1 cellular context compared by ENCODE assay signal in the genomic region with DNA sequence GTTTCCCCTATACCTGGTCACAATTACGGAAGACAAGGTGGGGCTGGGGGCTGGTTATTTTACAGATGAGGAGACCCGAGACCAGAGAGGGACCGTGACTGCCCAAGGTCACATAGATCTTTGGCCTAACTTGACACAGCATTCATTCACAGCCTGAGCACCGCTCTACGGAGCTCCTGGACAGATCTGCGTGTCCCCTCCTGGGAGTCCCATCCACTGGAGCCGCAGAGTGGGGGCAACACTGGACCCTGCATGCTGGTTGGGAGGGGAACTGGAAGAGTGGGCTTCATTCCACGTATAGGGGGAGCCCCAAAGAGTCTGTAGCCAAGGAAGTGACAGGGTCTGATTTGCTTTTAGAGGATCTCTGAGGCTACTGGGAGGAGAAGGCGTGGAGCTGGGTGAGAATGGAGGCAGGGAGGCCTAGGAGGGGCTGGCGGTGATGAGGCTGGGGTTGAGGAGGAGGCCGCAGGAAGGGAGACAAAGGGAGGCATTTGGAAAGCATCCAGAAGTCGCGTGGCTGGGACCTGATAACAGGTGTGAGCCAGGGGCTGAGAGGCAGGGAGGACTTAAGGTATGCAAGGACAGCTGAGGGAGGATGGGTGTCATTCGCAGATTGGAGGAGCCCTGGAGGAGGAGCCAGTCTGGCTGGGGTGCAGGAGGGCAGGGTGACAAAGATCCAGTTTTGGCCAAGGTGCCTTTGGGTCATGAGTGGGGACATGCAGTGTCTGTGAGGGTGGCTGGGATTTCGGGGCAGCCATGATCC.
TF ChIP-seq lines count a peak whose summit lies in the region.

No MANE protein-coding gene starts in this region.

TF ChIP-seq in H1, 55 proteins besides CTCF, POLR2A, EP300 and RAD21:
- no peak for TF ChIP-seq CBX8 (IDR thresholded peaks at IDR 0.05; ENCODE audit: borderline replicate concordance, low read depth, low read length)
- TF ChIP-seq CHD2 (IDR thresholded peaks at IDR 0.05; ENCODE audit: low read length), result no peak
- no peak for TF ChIP-seq BRCA1 (IDR thresholded peaks at IDR 0.05; ENCODE audit: low read depth, low read length)
- TF ChIP-seq RXRA (IDR thresholded peaks at IDR 0.05; ENCODE audit: insufficient read depth, low read depth, low read length), result no peak
- no peak for TF ChIP-seq CREB1 (IDR thresholded peaks at IDR 0.05)
- no peak for TF ChIP-seq ZNF274 (IDR thresholded peaks at IDR 0.05; ENCODE audit: borderline replicate concordance, extremely low read depth, low read length)
- no peak for TF ChIP-seq ASH2L (IDR thresholded peaks at IDR 0.05; ENCODE audit: low read length)
- TF ChIP-seq, protein P1, sequence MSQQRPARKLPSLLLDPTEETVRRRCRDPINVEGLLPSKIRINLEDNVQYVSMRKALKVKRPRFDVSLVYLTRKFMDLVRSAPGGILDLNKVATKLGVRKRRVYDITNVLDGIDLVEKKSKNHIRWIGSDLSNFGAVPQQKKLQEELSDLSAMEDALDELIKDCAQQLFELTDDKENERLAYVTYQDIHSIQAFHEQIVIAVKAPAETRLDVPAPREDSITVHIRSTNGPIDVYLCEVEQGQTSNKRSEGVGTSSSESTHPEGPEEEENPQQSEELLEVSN (IDR thresholded peaks at IDR 0.05), result no peak
